ENCODE assay signal across 10 cellular contexts in genomic region chr1:111565079-111565478, GRCh38. TPM values are rescaled to one million over a fixed set of nuclear protein-coding genes. Genes with fewer than 3 reads are reported as not detected.
DNase-seq lines count a peak whose midpoint lies in the region; ATAC-seq and TF ChIP-seq lines count a peak whose summit lies in the region.
"Had no signal": no experiment of that assay in that cellular context is flagged by ENCODE, and none has a peak within 500 bp of the region (broad histone marks: within the 10 kb centered on the region; RNA-seq: fewer than 3 reads in every experiment).

No MANE protein-coding gene starts in this region.

- no peaks in the 10 kb centered on the region for H3K9me3 ChIP-seq in GM23248 (ENCODE audit: low read depth)
- no peaks in the 10 kb centered on the region for H3K9me3 ChIP-seq in skeletal muscle satellite cell (replicated peaks; ENCODE audit: low read length)
- H3K9me3 ChIP-seq in MM.1S (replicated peaks; ENCODE audit: insufficient read depth, low read length), result no peaks in the 10 kb centered on the region

- H3K9ac ChIP-seq in GM23248 (no peak overlapping the region), skeletal muscle satellite cell (ENCODE audit: low read depth, low read length) (no peak overlapping the region), MM.1S (ENCODE audit: low read length) (no peak overlapping the region)

- no peaks in the 10 kb centered on the region for H3K9me3 Mint-ChIP-seq in activated naive CD4-positive, alpha-beta T cell treated with anti-CD3 and anti-CD28 coated beads for 36 hours

- intact Hi-C loops in activated naive CD4-positive, alpha-beta T cell treated with anti-CD3 and anti-CD28 coated beads for 36 hours (cut with micrococcal nuclease), result no loop called here

- H3K27ac ChIP-seq in GM23248, result peak overlapping the region; percentile 75
- no peak overlapping the region for H3K27ac ChIP-seq in MM.1S (ENCODE audit: low read length)

- H3K27ac Mint-ChIP-seq in activated naive CD4-positive, alpha-beta T cell treated with anti-CD3 and anti-CD28 coated beads for 36 hours, result no peak overlapping the region

- ATAC-seq in HG02763 (IDR thresholded peaks at IDR 0.05; ENCODE audit: unreplicated experiment), result no peak
- no peak for ATAC-seq in GM18519 (IDR thresholded peaks at IDR 0.05; ENCODE audit: low FRiP score, unreplicated experiment)

- H3K27me3 ChIP-seq in GM23248 (replicated peaks; ENCODE audit: insufficient read depth), result no peaks in the 10 kb centered on the region
- no peaks in the 10 kb centered on the region for H3K27me3 ChIP-seq in skeletal muscle satellite cell (ENCODE audit: control insufficient read depth, insufficient read depth, low read length)
- H3K27me3 ChIP-seq in MM.1S (replicated peaks; ENCODE audit: insufficient read depth, low read length), result no peaks in the 10 kb centered on the region

- H3K79me2 ChIP-seq in GM23248 (ENCODE audit: insufficient read depth), result no peaks in the 10 kb centered on the region
- no peaks in the 10 kb centered on the region for H3K79me2 ChIP-seq in MM.1S (ENCODE audit: low read length)

- H3K36me3 Mint-ChIP-seq in activated naive CD4-positive, alpha-beta T cell treated with anti-CD3 and anti-CD28 coated beads for 36 hours (ENCODE audit: low read depth), result no peaks in the 10 kb centered on the region

- H3K4me1 Mint-ChIP-seq in activated naive CD4-positive, alpha-beta T cell treated with anti-CD3 and anti-CD28 coated beads for 36 hours (ENCODE audit: low read depth), result peaks cover under 1% of the 10 kb centered on the region

- no peak for TF ChIP-seq CTCF in MM.1S (IDR thresholded peaks at IDR 0.05; ENCODE audit: low read length)

- H3K9me2 ChIP-seq in GM23248 (ENCODE audit: insufficient read depth) (no peaks in the 10 kb centered on the region), MM.1S (replicated peaks; ENCODE audit: insufficient read depth, low read length) (no peaks in the 10 kb centered on the region)

- H3F3A ChIP-seq in GM23248 (ENCODE audit: insufficient read depth) (peaks cover 29% of the 10 kb centered on the region), MM.1S (ENCODE audit: insufficient read depth, low read length) (no peaks in the 10 kb centered on the region)

- H3K4me1 ChIP-seq in GM23248 (ENCODE audit: insufficient read depth) (peaks cover 41% of the 10 kb centered on the region), skeletal muscle satellite cell (ENCODE audit: control insufficient read depth, insufficient read depth, low read length) (peaks cover 26% of the 10 kb centered on the region), MM.1S (ENCODE audit: low read length) (no peaks in the 10 kb centered on the region)

- H3K4me2 ChIP-seq in GM23248 (ENCODE audit: unreplicated experiment), result peak overlapping the region; percentile 52
- H3K4me2 ChIP-seq in skeletal muscle satellite cell (ENCODE audit: low read length), result peak overlapping the region; percentile 11
- no peak overlapping the region for H3K4me2 ChIP-seq in MM.1S (ENCODE audit: low read depth, low read length)

- CTCF ChIA-PET in activated naive CD4-positive, alpha-beta T cell treated with anti-CD3 and anti-CD28 coated beads for 36 hours (lab: Charles Lee), result no interaction called here

- peak; percentile 99 for DNase-seq in GM23248
- DNase-seq in amygdala (lab: John Stamatoyannopoulos, UW), result peak in 34 of 56 donors; percentile 2 to 70 (median 38)
- peak; percentile 42 for DNase-seq in glomerular visceral epithelial cell (ENCODE audit: extremely low spot score)
- DNase-seq in MM.1S, result no peak
- DNase-seq in activated naive CD4-positive, alpha-beta T cell treated with anti-CD3 and anti-CD28 coated beads for 36 hours, result no peak
- DNase-seq: activated effector memory CD4-positive, alpha-beta T cell treated with Interleukin-2 at 50 U/mL for 16 hours; Calu3 had no signal

- 0 to 3% methylated on average over 2 of the region's 2 CpGs for WGBS in GM23248 (ENCODE audit: low coverage in 1 of 2, low lambda C conversion rate in 2 of 2, missing lambda C conversion rate in 2 of 2), 2 experiments

- no peaks in the 10 kb centered on the region for H4K20me1 ChIP-seq in GM23248 (ENCODE audit: insufficient read depth)
- no peaks in the 10 kb centered on the region for H4K20me1 ChIP-seq in MM.1S (ENCODE audit: insufficient read depth, low read length)

- no peaks in the 10 kb centered on the region for H3K27me3 Mint-ChIP-seq in activated naive CD4-positive, alpha-beta T cell treated with anti-CD3 and anti-CD28 coated beads for 36 hours (ENCODE audit: low read depth)

- H3K36me3 ChIP-seq in GM23248 (ENCODE audit: low read depth) (no peaks in the 10 kb centered on the region), skeletal muscle satellite cell (ENCODE audit: insufficient read depth, low read length) (no peaks in the 10 kb centered on the region), MM.1S (replicated peaks; ENCODE audit: insufficient read depth, low read length) (no peaks in the 10 kb centered on the region)

- no peak overlapping the region for H3K4me3 Mint-ChIP-seq in activated naive CD4-positive, alpha-beta T cell treated with anti-CD3 and anti-CD28 coated beads for 36 hours

- no peak overlapping the region for H2AFZ ChIP-seq in GM23248
- no peak overlapping the region for H2AFZ ChIP-seq in MM.1S (ENCODE audit: low read length)

- in situ Hi-C loops in GM23248 (cut with MboI), result no loop called here

- H3K4me3 ChIP-seq in GM23248 (no peak overlapping the region), skeletal muscle satellite cell (ENCODE audit: low read length) (no peak overlapping the region), MM.1S (ENCODE audit: low read length) (no peak overlapping the region)

RNA-seq across cellular contexts. Expression of gene RAP1A, which starts 54.5 kb away (rescaled TPM):
- total RNA-seq in GM23248 (2014; rRNA removed; shearing (Covaris generic)), result 29.5 and 37.6 TPM in 2 replicates
- polyA plus RNA-seq in GM23248 (2016; fragmentation: Nextera tagmentation; extraction: Ambion mirVana), result 40.0 and 43.1 TPM in 2 replicates
- 15.1 and 18.0 TPM in 2 replicates for total RNA-seq in skeletal muscle satellite cell (2012; rRNA removed)
- 100 to 1,000 TPM; 152 to 155 TPM for total RNA-seq in activated naive CD4-positive, alpha-beta T cell treated with anti-CD3 and anti-CD28 coated beads for 36 hours

Comparison
In these comparisons a context has a peak if more than half of its experiments do, and no peak if none do; other contexts are left out.
1. DNase-seq: peak in GM23248 (single experiment), amygdala (34 of 56) and glomerular visceral epithelial cell (single experiment); none in MM.1S (single experiment) and activated naive CD4-positive, alpha-beta T cell treated with anti-CD3 and anti-CD28 coated beads for 36 hours (single experiment).